ENCODE assay signal across 8 cellular contexts in genomic region chr14:76958020-76958965, GRCh38.
DNase-seq lines count a peak whose midpoint lies in the region; ATAC-seq and TF ChIP-seq lines count a peak whose summit lies in the region.

No MANE protein-coding gene starts in this region.

- H3K36me3 ChIP-seq in right atrium auricular region (no peaks in the 10 kb centered on the region), mesenchymal stem cell (ENCODE audit: control insufficient read depth in 1 of 2, insufficient read depth in 2 of 2, low read depth in 1 of 2, low read length in 2 of 2) (no peaks in the 10 kb centered on the region)

- H3K27ac ChIP-seq in right atrium auricular region (peak overlapping the region; percentile 94 to 97), mesenchymal stem cell (ENCODE audit: low read length, poor library complexity, severe bottlenecking) (peak overlapping the region; percentile 99)

- H3K4me2 ChIP-seq in mesenchymal stem cell (ENCODE audit: low read length, poor library complexity, severe bottlenecking): no peak overlapping the region

- no peak for TF ChIP-seq CTCF in right atrium auricular region (IDR thresholded peaks at IDR 0.05)

- peak overlapping the region; percentile 97 for H4K91ac ChIP-seq in mesenchymal stem cell (ENCODE audit: low read length)

- no peaks in the 10 kb centered on the region for H3K9me3 Mint-ChIP-seq in activated T-helper 17 cell treated with anti-CD3 and anti-CD28 coated beads, Interleukin-2, amount 50 U/mL, for 72 hours

- H3K27ac Mint-ChIP-seq in activated T-helper 17 cell treated with anti-CD3 and anti-CD28 coated beads, Interleukin-2, amount 50 U/mL, for 72 hours: peak overlapping the region; percentile 15

- peak overlapping the region; percentile 58 to 99 for H3K18ac ChIP-seq in mesenchymal stem cell (ENCODE audit: low read depth in 1 of 2, low read length in 2 of 2)

- no peak overlapping the region for H3K9ac ChIP-seq in mesenchymal stem cell (ENCODE audit: low read length)

- H3K36me3 Mint-ChIP-seq in activated T-helper 17 cell treated with anti-CD3 and anti-CD28 coated beads, Interleukin-2, amount 50 U/mL, for 72 hours (ENCODE audit: low read depth): peaks cover 8% of the 10 kb centered on the region

- peaks cover 0 to 85% of the 10 kb centered on the region in 2 donors for H3K4me1 ChIP-seq in right atrium auricular region
- peaks cover 63% of the 10 kb centered on the region for H3K4me1 ChIP-seq in mesenchymal stem cell (ENCODE audit: control insufficient read depth, insufficient read depth, low read depth, low read length)

- H3K79me1 ChIP-seq in mesenchymal stem cell (replicated peaks; ENCODE audit: low read length, poor library complexity, severe bottlenecking): peaks cover 5% of the 10 kb centered on the region

- peak overlapping the region; percentile 94 to 98 for H2BK12ac ChIP-seq in mesenchymal stem cell (ENCODE audit: low read length in 2 of 2)

- H3K23ac ChIP-seq in mesenchymal stem cell (ENCODE audit: low read length in 2 of 2): peak overlapping the region in 1 of 2 experiments; percentile 90

- no peak for ATAC-seq in Right ventricle myocardium inferior
- ATAC-seq in activated T-helper 17 cell treated with anti-CD3 and anti-CD28 coated beads, Interleukin-2, amount 50 U/mL, for 72 hours (replicated peaks): no peak
- no peak for ATAC-seq in HG02642 (IDR thresholded peaks at IDR 0.05; ENCODE audit: poor library complexity, unreplicated experiment)
- ATAC-seq in GM19351 (IDR thresholded peaks at IDR 0.05; ENCODE audit: unreplicated experiment): no peak

- no peak overlapping the region for H2AFZ ChIP-seq in mesenchymal stem cell (ENCODE audit: low read depth, low read length)

- peak overlapping the region; percentile 37 for H2BK120ac ChIP-seq in mesenchymal stem cell (ENCODE audit: low read depth, low read length)

- no peak overlapping the region for H3K4me3 ChIP-seq in right atrium auricular region
- H3K4me3 ChIP-seq in mesenchymal stem cell (ENCODE audit: insufficient read depth in 1 of 2, low read depth in 1 of 2, low read length in 2 of 2): no peak overlapping the region

- H3K4ac ChIP-seq in mesenchymal stem cell (ENCODE audit: low read depth in 1 of 2, low read length in 2 of 2): peak overlapping the region; percentile 69 to 93

- H3K4me1 Mint-ChIP-seq in activated T-helper 17 cell treated with anti-CD3 and anti-CD28 coated beads, Interleukin-2, amount 50 U/mL, for 72 hours: peaks cover 50% of the 10 kb centered on the region

- peak overlapping the region; percentile 85 for H2BK5ac ChIP-seq in mesenchymal stem cell (ENCODE audit: low read depth, low read length, poor library complexity, severe bottlenecking)

- H3K9me3 ChIP-seq in right atrium auricular region (no peaks in the 10 kb centered on the region), mesenchymal stem cell (ENCODE audit: control insufficient read depth, low read length) (no peaks in the 10 kb centered on the region)

- 83% methylated on average over 11 of the region's 11 CpGs for WGBS in mesenchymal stem cell

- H3K4me3 Mint-ChIP-seq in activated T-helper 17 cell treated with anti-CD3 and anti-CD28 coated beads, Interleukin-2, amount 50 U/mL, for 72 hours: peak overlapping the region; percentile 80

- intact Hi-C loops in Right ventricle myocardium inferior (cut with DNase I): loop anchor here (5.0 kb wide), 1 partner anchor 84 kb away; no protein-coding TSS in a partner anchor

- no peaks in the 10 kb centered on the region for H3K27me3 Mint-ChIP-seq in activated T-helper 17 cell treated with anti-CD3 and anti-CD28 coated beads, Interleukin-2, amount 50 U/mL, for 72 hours

- H2AK5ac ChIP-seq in mesenchymal stem cell (ENCODE audit: low read length, severe bottlenecking): peak overlapping the region; percentile 96

- H3K27me3 ChIP-seq in right atrium auricular region (no peaks in the 10 kb centered on the region), mesenchymal stem cell (ENCODE audit: control insufficient read depth in 1 of 2, insufficient read depth in 1 of 2, low read length in 2 of 2) (no peaks in the 10 kb centered on the region)

- H3K14ac ChIP-seq in mesenchymal stem cell (ENCODE audit: low read length in 2 of 2): peak overlapping the region in 1 of 2 experiments; percentile 97

- peak overlapping the region; percentile 90 for H4K8ac ChIP-seq in mesenchymal stem cell (ENCODE audit: low read length)

- peak overlapping the region; percentile 99 for H2BK15ac ChIP-seq in mesenchymal stem cell (ENCODE audit: low read depth, poor library complexity, severe bottlenecking)

- no peak for DNase-seq in right atrium auricular region (ENCODE audit: low spot score)
- DNase-seq in Right ventricle myocardium inferior (ENCODE audit: missing footprints): no peak
- peak; percentile 29 for DNase-seq in mesenchymal stem cell
- DNase-seq in COR-L47 (lab: John Stamatoyannopoulos, UW): no peak
- no peak for DNase-seq in H4 (ENCODE audit: low spot score)
